8 cellular contexts compared by ENCODE assay signal in the genomic region with DNA sequence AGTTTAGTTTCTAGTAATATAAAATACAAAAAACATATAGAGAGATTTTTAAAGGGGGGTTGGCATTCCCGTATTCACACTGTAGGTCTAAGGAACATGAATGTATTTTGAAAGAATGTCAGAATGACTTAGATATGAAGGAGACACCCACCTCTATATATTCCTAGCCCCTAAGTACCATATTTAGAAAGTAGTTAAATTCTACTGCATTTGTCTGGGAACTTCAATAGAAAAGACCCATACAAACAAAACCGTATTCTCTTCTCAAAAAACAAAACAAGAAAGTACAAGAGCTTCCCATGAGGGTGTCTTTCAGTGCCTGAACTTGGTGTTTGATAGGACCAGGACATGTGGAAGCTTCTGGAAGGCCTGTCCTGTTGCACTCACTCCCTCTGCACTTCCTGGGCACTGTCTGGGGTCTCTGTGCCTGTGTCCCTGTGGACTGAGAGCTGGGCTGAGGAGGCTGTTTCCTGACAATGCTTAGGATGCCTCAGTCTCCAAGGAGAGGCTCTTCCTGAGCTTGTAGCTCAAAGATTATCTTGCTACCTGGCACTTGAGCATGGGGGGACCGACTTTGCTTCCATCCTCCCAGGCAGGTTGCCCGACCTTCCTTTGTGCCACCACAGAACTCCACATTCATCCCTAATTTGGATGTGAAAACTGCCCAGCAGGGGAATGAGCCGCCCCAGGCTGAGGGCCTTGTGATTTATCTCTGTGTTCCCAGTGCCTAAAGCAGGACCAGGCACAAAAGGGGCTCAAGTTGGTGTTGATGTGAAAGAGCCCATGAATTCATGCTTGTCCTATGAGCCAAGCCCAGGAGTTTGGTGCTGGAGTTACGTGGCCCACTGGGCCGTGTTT. TPM values are rescaled to one million over a fixed set of nuclear protein-coding genes. Genes with fewer than 3 reads are reported as not detected.
DNase-seq lines count a peak whose midpoint lies in the region; ATAC-seq, FAIRE-seq and TF ChIP-seq lines count a peak whose summit lies in the region.

No MANE protein-coding gene starts in this region.

- POLR2A ChIA-PET in activated CD4-positive, alpha-beta memory T cell treated with anti-CD3 and anti-CD28 coated beads, Interleukin-2, amount 10 ng/mL, durations not matched to agents 7 days and 5 days (lab: Charles Lee) = interaction anchor here (0.6 to 10.8 kb wide), 18 partner anchors 8 to 246 kb away, joined by 3 to 144 read pairs (median 6); partner anchors contain the start of gene KLF6

- peaks cover 49% of the 10 kb centered on the region for H3K4me1 Mint-ChIP-seq in activated CD4-positive, alpha-beta memory T cell treated with anti-CD3 and anti-CD28 coated beads, Interleukin-2, amount 10 ng/mL, durations not matched to agents 7 days and 5 days

- intact Hi-C loops in right cardiac atrium (cut with DNase I) = no loop called here

- peaks cover 2% of the 10 kb centered on the region for H3K4me1 ChIP-seq in right cardiac atrium (ENCODE audit: control insufficient read depth, insufficient read depth, low read length)
- H3K4me1 ChIP-seq in small intestine (ENCODE audit: control insufficient read depth in 2 of 2, insufficient read depth in 1 of 2, low read depth in 1 of 2, low read length in 1 of 2) = peaks cover 3 to 7% of the 10 kb centered on the region in 2 donors

- DNase-seq in HFF-Myc (ENCODE audit: extremely low read depth, low read depth) (no peak), right cardiac atrium (no peak), small intestine (no peak), GM10266 (ENCODE audit: extremely low spot score) (no peak), globus pallidus (ENCODE audit: low spot score) (no peak)
- no peak for DNase-seq in activated CD4-positive, alpha-beta memory T cell treated with anti-CD3 and anti-CD28 coated beads, Interleukin-2, amount 10 ng/mL, durations not matched to agents 7 days and 5 days

- no peaks in the 10 kb centered on the region for H3K36me3 Mint-ChIP-seq in activated CD4-positive, alpha-beta memory T cell treated with anti-CD3 and anti-CD28 coated beads, Interleukin-2, amount 10 ng/mL, durations not matched to agents 7 days and 5 days (ENCODE audit: low read depth)

- TF ChIP-seq CTCF in HFF-Myc (IDR thresholded peaks at IDR 0.05; ENCODE audit: low read depth, low read length, missing control alignments) = no peak
- TF ChIP-seq CTCF in GM10266 (IDR thresholded peaks at IDR 0.05; ENCODE audit: control insufficient read depth, insufficient read depth, low read depth, missing control alignments) = no peak

- peak overlapping the region; percentile 88 for H3K27ac Mint-ChIP-seq in activated CD4-positive, alpha-beta memory T cell treated with anti-CD3 and anti-CD28 coated beads, Interleukin-2, amount 10 ng/mL, durations not matched to agents 7 days and 5 days

- H3K27me3 Mint-ChIP-seq in activated CD4-positive, alpha-beta memory T cell treated with anti-CD3 and anti-CD28 coated beads, Interleukin-2, amount 10 ng/mL, durations not matched to agents 7 days and 5 days = no peaks in the 10 kb centered on the region

- no peak for FAIRE-seq in small intestine (lab: Jason Lieb, UNC)

- no peak for ATAC-seq in right cardiac atrium
- ATAC-seq in HG03565 (IDR thresholded peaks at IDR 0.05; ENCODE audit: unreplicated experiment) = no peak
- ATAC-seq in HG03378 (IDR thresholded peaks at IDR 0.05; ENCODE audit: unreplicated experiment) = no peak

- no peaks in the 10 kb centered on the region for H3K36me3 ChIP-seq in small intestine (ENCODE audit: control insufficient read depth in 2 of 2, insufficient read depth in 2 of 2, low read length in 2 of 2)

- no peaks in the 10 kb centered on the region for H3K9me3 Mint-ChIP-seq in activated CD4-positive, alpha-beta memory T cell treated with anti-CD3 and anti-CD28 coated beads, Interleukin-2, amount 10 ng/mL, durations not matched to agents 7 days and 5 days

- H3K4me3 ChIP-seq in HFF-Myc (replicated peaks; ENCODE audit: low read depth, low read length) (peak overlapping the region; percentile 19; the same call in 1 of the 2 replicates), right cardiac atrium (ENCODE audit: low read length) (peak overlapping the region; percentile 64), small intestine (ENCODE audit: low read depth in 1 of 2, low read length in 2 of 2) (no peak overlapping the region)

- 60% methylated on average over 7 of the region's 7 CpGs for WGBS in right cardiac atrium
- 79 to 88% (median 87%) methylated on average over 7 of the region's 7 CpGs for WGBS in small intestine, 3 donors

- CTCF ChIA-PET in activated CD4-positive, alpha-beta memory T cell treated with anti-CD3 and anti-CD28 coated beads, Interleukin-2, amount 10 ng/mL, durations not matched to agents 7 days and 5 days (lab: Charles Lee) = interaction anchor here (0.6 to 2.0 kb wide), 4 partner anchors 18 to 302 kb away, joined by 3 to 7 read pairs (median 4); no protein-coding TSS in a partner anchor

- H3K9me3 ChIP-seq in right cardiac atrium (ENCODE audit: control insufficient read depth, low read length) = no peaks in the 10 kb centered on the region
- H3K9me3 ChIP-seq in small intestine (ENCODE audit: control insufficient read depth, low read depth) = no peaks in the 10 kb centered on the region

- H3K27me3 ChIP-seq in right cardiac atrium (ENCODE audit: control insufficient read depth, insufficient read depth) = no peaks in the 10 kb centered on the region
- H3K27me3 ChIP-seq in small intestine (ENCODE audit: control insufficient read depth in 2 of 2, insufficient read depth in 2 of 2, low read length in 2 of 2) = no peaks in the 10 kb centered on the region

- peak overlapping the region; percentile 73 for H3K4me3 Mint-ChIP-seq in activated CD4-positive, alpha-beta memory T cell treated with anti-CD3 and anti-CD28 coated beads, Interleukin-2, amount 10 ng/mL, durations not matched to agents 7 days and 5 days

- peak overlapping the region; percentile 42 for H3K27ac ChIP-seq in right cardiac atrium (ENCODE audit: low read length)
- H3K27ac ChIP-seq in small intestine (ENCODE audit: low read depth in 1 of 2, low read length in 1 of 2) = peak overlapping the region; percentile 14 to 88

RNA-seq across cellular contexts. Expression of gene KLF6, which starts 44.4 kb away (rescaled TPM):
- 100 to 1,000 TPM; 220 to 228 TPM for total RNA-seq in activated CD4-positive, alpha-beta memory T cell treated with anti-CD3 and anti-CD28 coated beads, Interleukin-2, amount 10 ng/mL, durations not matched to agents 7 days and 5 days
- total RNA-seq in right cardiac atrium = 10 to 100 TPM; 35.7 to 46.1 (median 39.9) TPM
- 27.2 TPM for polyA plus RNA-seq in right cardiac atrium
- 10 to 100 TPM; 47.3 to 97.7 (median 63.0) TPM for polyA plus RNA-seq in small intestine

Comparison
In these comparisons a context has a peak if more than half of its experiments do, and no peak if none do; other contexts are left out.
1. H3K4me3 ChIP-seq: peak in HFF-Myc (single experiment) and right cardiac atrium (single experiment); none in small intestine (0 of 2).
2. RNA of gene KLF6, which starts 44.4 kb away (total RNA-seq): 220 to 228 TPM in activated CD4-positive, alpha-beta memory T cell treated with anti-CD3 and anti-CD28 coated beads, Interleukin-2, amount 10 ng/mL, durations not matched to agents 7 days and 5 days; 35.7 to 46.1 TPM in right cardiac atrium; every median in the first group is over 4 times any median in the second.